Comparison of ENCODE assay signal across 1 cellular context in the genomic region with DNA sequence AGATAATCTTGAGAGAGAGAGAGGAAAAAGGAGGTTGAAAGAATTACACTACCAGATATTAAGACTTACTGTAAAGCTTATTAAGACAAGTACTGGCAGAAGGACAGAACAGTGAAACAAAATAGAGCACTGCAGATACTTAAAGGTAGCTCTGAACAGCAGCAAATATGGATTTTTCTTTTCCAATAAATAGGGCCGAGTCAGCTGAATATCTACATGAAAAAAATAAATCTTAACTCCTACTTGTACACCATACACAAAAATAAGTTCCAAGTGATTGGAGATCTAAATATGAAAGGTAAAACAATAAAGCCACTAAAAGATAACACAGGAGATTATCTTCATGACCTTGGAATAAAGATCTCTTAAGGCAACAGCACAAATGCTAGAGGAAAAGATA.
A peak's percentile ranks its signal among the peaks of the same experiment; 100 is the strongest.
TF ChIP-seq lines count a peak whose summit lies in the region.

No MANE protein-coding gene starts in this region.

TF ChIP-seq in K562, 482 proteins besides CTCF, POLR2A, EP300 and RAD21:
- TF ChIP-seq NUFIP1 (IDR thresholded peaks at IDR 0.05; ENCODE audit: partially characterized antibody) (no peak), MAFF (IDR thresholded peaks at IDR 0.05; ENCODE audit: low read length) (peak; percentile 59), C11orf30 (IDR thresholded peaks at IDR 0.05; ENCODE audit: low read depth) (peak; percentile 62), ZNF316 (IDR thresholded peaks at IDR 0.05) (peak; percentile 83), ETV1 (tag; conservative IDR thresholded peaks at IDR 0.05; ENCODE audit: low read depth) (no peak), MAFK (IDR thresholded peaks at IDR 0.05; ENCODE audit: low read length) (peak; percentile 33; the same call in 1 of the 2 replicates), CC2D1A (IDR thresholded peaks at IDR 0.05) (no peak), SRSF7 (optimal IDR thresholded peaks at IDR 0.05; ENCODE audit: low read depth, low read length) (no peak), MAFG (tag; conservative IDR thresholded peaks at IDR 0.05) (peak; percentile 48), ZNF217 (CRISPR knock-in tag; IDR thresholded peaks at IDR 0.05) (no peak), ZNF551 (CRISPR knock-in tag; IDR thresholded peaks at IDR 0.05) (no peak), PTBP1 (IDR thresholded peaks at IDR 0.05; ENCODE audit: low read depth, low read length) (no peak)
- TF ChIP-seq, protein P1, sequence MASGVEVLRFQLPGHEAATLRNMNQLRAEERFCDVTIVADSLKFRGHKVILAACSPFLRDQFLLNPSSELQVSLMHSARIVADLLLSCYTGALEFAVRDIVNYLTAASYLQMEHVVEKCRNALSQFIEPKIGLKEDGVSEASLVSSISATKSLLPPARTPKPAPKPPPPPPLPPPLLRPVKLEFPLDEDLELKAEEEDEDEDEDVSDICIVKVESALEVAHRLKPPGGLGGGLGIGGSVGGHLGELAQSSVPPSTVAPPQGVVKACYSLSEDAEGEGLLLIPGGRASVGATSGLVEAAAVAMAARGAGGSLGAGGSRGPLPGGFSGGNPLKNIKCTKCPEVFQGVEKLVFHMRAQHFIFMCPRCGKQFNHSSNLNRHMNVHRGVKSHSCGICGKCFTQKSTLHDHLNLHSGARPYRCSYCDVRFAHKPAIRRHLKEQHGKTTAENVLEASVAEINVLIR (CRISPR knock-in tag; IDR thresholded peaks at IDR 0.05) = no peak
- TF ChIP-seq, protein P2, sequence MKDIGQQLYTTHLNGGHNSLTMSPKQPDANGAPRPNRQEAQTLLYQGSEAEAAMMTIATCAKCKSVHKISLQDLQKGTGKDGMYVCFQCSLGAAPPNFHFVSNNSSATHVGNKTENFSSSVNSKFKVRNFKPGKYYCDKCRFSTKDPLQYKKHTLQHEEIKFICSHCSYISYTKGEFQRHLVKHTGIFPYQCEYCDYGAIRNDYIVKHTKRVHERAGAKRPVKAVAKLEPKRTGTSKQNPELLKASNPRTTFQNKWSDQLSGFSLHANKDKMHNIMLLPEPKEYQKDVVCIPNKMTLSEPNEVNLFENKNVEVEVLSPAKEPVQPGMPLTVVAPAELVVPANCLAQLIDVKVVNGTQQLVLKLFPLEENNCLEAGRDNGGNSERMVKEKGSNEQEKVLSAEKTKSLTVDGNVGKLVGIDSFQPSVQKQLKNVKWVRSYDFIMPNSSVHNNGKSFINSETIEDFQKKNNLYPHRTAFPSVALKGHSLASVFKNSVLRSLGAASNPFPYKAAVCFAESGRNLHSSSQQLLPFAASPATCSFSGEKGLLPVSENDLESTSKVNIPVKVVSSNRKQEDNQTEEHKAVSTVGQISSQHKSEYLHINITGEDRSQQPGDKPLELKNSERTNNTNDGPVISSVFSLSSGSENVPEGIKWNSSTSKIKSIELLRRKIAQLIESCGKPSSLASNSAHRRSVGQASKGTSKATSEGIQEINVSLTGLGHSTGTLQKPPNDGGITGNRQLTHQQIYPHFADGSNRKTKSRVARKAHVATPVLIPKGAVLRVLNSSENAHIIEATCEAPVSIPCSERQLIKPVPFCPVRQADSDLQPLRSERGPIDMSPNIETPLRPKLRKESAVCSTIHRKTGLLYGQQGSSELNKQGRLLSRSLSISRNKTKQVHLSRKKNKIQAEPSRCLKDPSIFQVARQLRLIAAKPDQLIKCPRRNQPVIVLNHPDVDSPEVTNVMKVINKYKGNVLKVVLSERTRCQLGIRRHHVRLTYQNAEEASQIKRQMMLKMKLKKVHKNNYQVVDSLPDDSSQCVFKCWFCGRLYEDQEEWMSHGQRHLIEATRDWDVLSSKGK (CRISPR knock-in tag; IDR thresholded peaks at IDR 0.05) = no peak
TF ChIP-seq in K562: peak in this region for 5.
